17 cellular contexts compared by ENCODE assay signal in the genomic region with DNA sequence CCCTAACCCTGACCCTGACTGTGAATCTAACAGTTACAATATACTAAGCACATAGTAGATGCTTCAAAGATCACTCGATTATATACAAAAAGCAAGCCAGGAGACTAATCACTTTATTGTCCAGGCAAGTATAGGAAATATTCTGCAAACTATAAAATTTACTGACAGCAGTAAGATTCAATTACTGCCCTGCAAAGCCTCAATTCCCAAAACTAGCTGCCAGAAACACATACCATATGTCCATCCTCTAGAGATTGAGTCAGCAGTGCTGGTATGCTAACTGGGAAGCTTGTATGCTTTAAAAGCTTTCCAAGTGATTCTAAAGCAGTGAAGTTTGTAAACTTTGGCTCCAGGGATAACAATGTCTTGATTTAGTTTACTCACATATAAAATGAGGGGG. TPM values are rescaled to one million over a fixed set of nuclear protein-coding genes. Genes with fewer than 3 reads are reported as not detected.
DNase-seq lines count a peak whose midpoint lies in the region; ATAC-seq, FAIRE-seq and TF ChIP-seq lines count a peak whose summit lies in the region.
"Had no signal": no experiment of that assay in that cellular context is flagged by ENCODE, and none has a peak within 500 bp of the region (broad histone marks: within the 10 kb centered on the region; RNA-seq: fewer than 3 reads in every experiment).

No MANE protein-coding gene starts in this region.

- H3K4me1 Mint-ChIP-seq in GM23338 (peaks cover 52% of the 10 kb centered on the region), Caco-2 (ENCODE audit: low read depth, unreplicated experiment) (no peaks in the 10 kb centered on the region)

- FAIRE-seq in RCC 7860 (lab: Jason Lieb, UNC), result no peak

- H3F3A ChIP-seq in GM23338 (replicated peaks; ENCODE audit: low read depth), result no peaks in the 10 kb centered on the region

- H3K79me2 ChIP-seq in GM23338 (replicated peaks; ENCODE audit: insufficient read depth), result peaks cover 21% of the 10 kb centered on the region; the same call in 1 of the 2 replicates

- DNase-seq in GM23338 (ENCODE audit: low spot score), result no peak
- peak; percentile 73 for DNase-seq in amniotic epithelial cell (ENCODE audit: low read depth)
- DNase-seq in hepatic stellate cell (ENCODE audit: low spot score), result peak; percentile 25
- peak; percentile 12 for DNase-seq in smooth muscle cell of the brain vasculature (ENCODE audit: low read depth, low spot score)
- no peak for DNase-seq in Caco-2
- no peak for DNase-seq in RCC 7860 (ENCODE audit: low spot score)
- DNase-seq: activated CD8-positive, alpha-beta memory T cell treated with anti-CD3 and anti-CD28 coated beads for 24 hours; activated naive CD4-positive, alpha-beta T cell treated with anti-CD3 and anti-CD28 coated beads for 36 hours; cortex of kidney; DMS53; gastrocnemius medialis; NCI-H1436; NCI-H526; spleen had no signal

- H3K36me3 ChIP-seq in GM23338 (ENCODE audit: insufficient read depth), result no peaks in the 10 kb centered on the region
- no peaks in the 10 kb centered on the region for H3K36me3 ChIP-seq in Caco-2 (ENCODE audit: control insufficient read depth, insufficient read depth, low read length)

- H3K9me2 ChIP-seq in GM23338 (ENCODE audit: insufficient read depth), result no peaks in the 10 kb centered on the region

- intact Hi-C loops in Caco-2 (cut with micrococcal nuclease; ENCODE audit: unreplicated experiment), result no loop called here

- 0 out of 2 replicates have a peak, but pooled peaks cover 6% of the 10 kb centered on the region for H4K20me1 ChIP-seq in GM23338 (replicated peaks; ENCODE audit: insufficient read depth)

- BruUV-seq in Caco-2 (replicated peaks; lab: Mats Ljungman, UMichigan), result no TSS peak

- no peak overlapping the region for H2AFZ ChIP-seq in GM23338

- H3K9me3 Mint-ChIP-seq in GM23338, result no peaks in the 10 kb centered on the region
- no peaks in the 10 kb centered on the region for H3K9me3 Mint-ChIP-seq in Caco-2 (ENCODE audit: unreplicated experiment)
- H3K9me3 Mint-ChIP-seq: activated naive CD4-positive, alpha-beta T cell treated with anti-CD3 and anti-CD28 coated beads for 36 hours; natural killer cell treated with Interleukin-12 subunit alpha and Interleukin-12 subunit beta and Interleukin-15 and Interleukin-18, amount 100 ng/mL, for 72 hours had no signal

- CTCF ChIA-PET in Caco-2 (lab: Charles Lee), result no interaction called here

- H3K27ac ChIP-seq in GM23338 (ENCODE audit: low read depth), result peak overlapping the region; percentile 84
- H3K27ac ChIP-seq: gastrocnemius medialis had no signal

- ATAC-seq in GM23338, result peak; percentile 44
- no peak for ATAC-seq in GM21515 (IDR thresholded peaks at IDR 0.05; ENCODE audit: unreplicated experiment)
- ATAC-seq: gastrocnemius medialis; HCT116; natural killer cell treated with Interleukin-12 subunit alpha and Interleukin-12 subunit beta and Interleukin-15 and Interleukin-18, amount 100 ng/mL, for 72 hours had no signal

- POLR2A ChIA-PET in Caco-2 (lab: Charles Lee), result no interaction called here

- H3K4me2 ChIP-seq in GM23338, result 0 out of 2 replicates have a peak overlapping the region, but pooled peaks have one; percentile 8

- H3K4me3 ChIP-seq in GM23338, result no peak overlapping the region
- no peak overlapping the region for H3K4me3 ChIP-seq in Caco-2 (ENCODE audit: low read depth, low read length)
- H3K4me3 ChIP-seq: gastrocnemius medialis, spleen had no signal

- peak overlapping the region; percentile 90; the same call in 1 of the 2 replicates for H3K27ac Mint-ChIP-seq in GM23338
- no peak overlapping the region for H3K27ac Mint-ChIP-seq in Caco-2 (ENCODE audit: unreplicated experiment)
- H3K27ac Mint-ChIP-seq: activated naive CD4-positive, alpha-beta T cell treated with anti-CD3 and anti-CD28 coated beads for 36 hours; natural killer cell treated with Interleukin-12 subunit alpha and Interleukin-12 subunit beta and Interleukin-15 and Interleukin-18, amount 100 ng/mL, for 72 hours had no signal

- H3K36me3 Mint-ChIP-seq in GM23338 (ENCODE audit: low read depth), result peaks cover 18% of the 10 kb centered on the region
- H3K36me3 Mint-ChIP-seq in Caco-2 (ENCODE audit: insufficient read depth, unreplicated experiment), result peaks cover 38% of the 10 kb centered on the region

- H3K4me1 ChIP-seq in GM23338 (ENCODE audit: insufficient read depth) (peaks cover 64% of the 10 kb centered on the region), Caco-2 (no peaks in the 10 kb centered on the region)
- H3K4me1 ChIP-seq: gastrocnemius medialis had no signal

- TF ChIP-seq CTCF in GM23338 (conservative IDR thresholded peaks at IDR 0.05; ENCODE audit: low read depth in 2 of 2), result no peak
- no peak for TF ChIP-seq CTCF in Caco-2 (IDR thresholded peaks at IDR 0.05; ENCODE audit: insufficient read depth in 1 of 2, low read depth in 1 of 2, low read length in 1 of 2, severe bottlenecking in 1 of 2, unreplicated experiment in 1 of 2)

- H3K27me3 ChIP-seq in GM23338 (ENCODE audit: insufficient read depth) (no peaks in the 10 kb centered on the region), Caco-2 (replicated peaks; ENCODE audit: control insufficient read depth, insufficient read depth, low read length) (no peaks in the 10 kb centered on the region)
- H3K27me3 ChIP-seq: gastrocnemius medialis, spleen had no signal

- no peaks in the 10 kb centered on the region for H3K9me3 ChIP-seq in Caco-2
- H3K9me3 ChIP-seq: gastrocnemius medialis, spleen had no signal

- H3K27me3 Mint-ChIP-seq in GM23338 (ENCODE audit: insufficient read depth, low read depth, poor library complexity) (peaks cover 3% of the 10 kb centered on the region), Caco-2 (ENCODE audit: insufficient read depth, unreplicated experiment) (no peaks in the 10 kb centered on the region)
- H3K27me3 Mint-ChIP-seq: natural killer cell treated with Interleukin-12 subunit alpha and Interleukin-12 subunit beta and Interleukin-15 and Interleukin-18, amount 100 ng/mL, for 72 hours had no signal

- H3K4me3 Mint-ChIP-seq in GM23338 (no peak overlapping the region), Caco-2 (ENCODE audit: unreplicated experiment) (no peak overlapping the region)
- H3K4me3 Mint-ChIP-seq: activated naive CD4-positive, alpha-beta T cell treated with anti-CD3 and anti-CD28 coated beads for 36 hours; natural killer cell treated with Interleukin-12 subunit alpha and Interleukin-12 subunit beta and Interleukin-15 and Interleukin-18, amount 100 ng/mL, for 72 hours had no signal

TF ChIP-seq in GM23338, 12 proteins besides CTCF, POLR2A, EP300 and RAD21 (continues in another document):
- TF ChIP-seq ETS1 (IDR thresholded peaks at IDR 0.05), result no peak

RNA-seq across cellular contexts. Expression of gene CSTF3, which starts 26.1 kb away (rescaled TPM):
- 72.7 and 83.2 TPM in 2 replicates for total RNA-seq in GM23338 (2014; rRNA removed; shearing (Covaris generic))
- 151 and 158 TPM in 2 replicates for polyA plus RNA-seq in GM23338 (2016; fragmentation: Nextera tagmentation; extraction: Ambion mirVana)
- 43.6 and 45.6 TPM in 2 replicates for total RNA-seq in Caco-2 (2022)

Comparison
In these comparisons a context has a peak if more than half of its experiments do, and no peak if none do; other contexts are left out.
1. DNase-seq: peak in amniotic epithelial cell (single experiment), hepatic stellate cell (single experiment) and smooth muscle cell of the brain vasculature (single experiment); none in GM23338 (single experiment), Caco-2 (0 of 2) and RCC 7860 (single experiment).